In the genomic region with DNA sequence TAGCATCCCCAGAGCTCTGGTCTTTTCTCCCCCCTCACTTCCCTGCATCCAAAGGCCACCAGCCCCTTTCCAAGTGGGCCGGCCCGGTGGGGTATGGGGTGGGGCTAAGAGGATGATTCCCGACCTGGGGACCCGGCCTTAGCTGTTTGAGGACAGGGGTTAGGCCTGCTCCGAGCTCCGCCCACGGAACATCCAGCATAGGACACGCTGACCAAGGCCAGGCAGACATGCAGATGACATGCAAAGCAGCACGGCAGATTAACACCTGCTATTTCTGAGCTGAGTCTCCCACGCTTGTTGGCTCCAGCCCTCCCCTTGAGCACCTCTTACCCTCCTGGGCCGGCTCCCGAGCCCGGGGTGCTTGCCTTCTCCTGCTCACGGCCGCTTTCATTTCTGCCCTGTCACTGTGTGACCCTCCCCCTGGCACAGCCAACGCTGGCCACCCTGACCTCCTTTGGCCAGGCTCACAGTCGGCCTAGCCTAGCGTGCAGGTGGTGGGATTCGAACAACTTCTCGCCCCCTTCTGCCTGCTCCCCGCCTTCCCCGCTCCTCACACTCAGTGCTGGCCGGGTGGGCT, we compare ENCODE assay signal across 13 cellular contexts. TPM values are rescaled to one million over a fixed set of nuclear protein-coding genes. Genes with fewer than 3 reads are reported as not detected.
DNase-seq lines count a peak whose midpoint lies in the region; ATAC-seq and TF ChIP-seq lines count a peak whose summit lies in the region.
"Had no signal": no experiment of that assay in that cellular context is flagged by ENCODE, and none has a peak within 500 bp of the region (broad histone marks: within the 10 kb centered on the region; RNA-seq: fewer than 3 reads in every experiment).

No MANE protein-coding gene starts in this region.

- peak overlapping the region; percentile 29 for H3K4me2 ChIP-seq in Karpas-422 (ENCODE audit: low read depth, low read length, poor library complexity, severe bottlenecking)

- H3K9ac ChIP-seq in Karpas-422 (ENCODE audit: low read length), result no peak overlapping the region

- ATAC-seq in mucosa of descending colon (peak; percentile 13), thoracic aorta (ENCODE audit: insufficient number of reproducible peaks, low FRiP score, low read depth) (no peak), HG03175 (IDR thresholded peaks at IDR 0.05; ENCODE audit: unreplicated experiment) (no peak)
- ATAC-seq: activated CD8-positive, alpha-beta T cell treated with anti-CD3 and anti-CD28 coated beads, Interleukin-2, amount 10 ng/mL, durations not matched to agents 7 days and 5 days had no signal

- H3K4me3 ChIP-seq in Karpas-422 (ENCODE audit: low read length) (0 out of 2 replicates have a peak overlapping the region, but pooled peaks have one; percentile 19), mucosa of descending colon (no peak overlapping the region), thoracic aorta (no peak overlapping the region)
- H3K4me3 ChIP-seq: ovary, SJSA1 had no signal

- H3K27ac ChIP-seq in Karpas-422 (ENCODE audit: low read length) (no peak overlapping the region), thoracic aorta (peak overlapping the region; percentile 80 to 81)
- H3K27ac ChIP-seq: ovary, SJSA1 had no signal

- no peaks in the 10 kb centered on the region for H3K9me2 ChIP-seq in Karpas-422 (replicated peaks; ENCODE audit: insufficient read depth, low read length)

- H3K79me2 ChIP-seq in Karpas-422 (ENCODE audit: low read length), result no peaks in the 10 kb centered on the region

- H2AFZ ChIP-seq in Karpas-422 (ENCODE audit: low read length), result no peak overlapping the region

- in situ Hi-C loops in ACHN (cut with HindIII; ENCODE audit: low pct_ligation_motif_present, low pct_unique_long_range_greater_than_20kb, low sequenced_read_pairs), result no loop called here

- intact Hi-C loops in mucosa of descending colon (cut with DNase I, micrococcal nuclease), result no loop called here

- no peaks in the 10 kb centered on the region for H3K27me3 ChIP-seq in Karpas-422 (ENCODE audit: low read length)
- H3K27me3 ChIP-seq in thoracic aorta (replicated peaks; ENCODE audit: insufficient read depth), result no peaks in the 10 kb centered on the region
- H3K27me3 ChIP-seq: dorsolateral prefrontal cortex, ovary, SJSA1 had no signal

- no peaks in the 10 kb centered on the region for H4K20me1 ChIP-seq in Karpas-422 (ENCODE audit: insufficient read depth, low read depth, low read length)

- TF ChIP-seq CTCF in mucosa of descending colon (IDR thresholded peaks at IDR 0.05) (no peak), thoracic aorta (IDR thresholded peaks at IDR 0.05) (no peak)

- H3K4me1 ChIP-seq in Karpas-422 (ENCODE audit: low read length), result peaks cover 20% of the 10 kb centered on the region
- no peaks in the 10 kb centered on the region for H3K4me1 ChIP-seq in mucosa of descending colon (ENCODE audit: low read depth)
- peaks cover 3 to 15% of the 10 kb centered on the region in 2 donors for H3K4me1 ChIP-seq in thoracic aorta (ENCODE audit: control insufficient read depth in 1 of 2, low read depth in 2 of 2)
- H3K4me1 ChIP-seq: SJSA1 had no signal

- DNase-seq in Karpas-422, result peak; percentile 54
- peak; percentile 75 for DNase-seq in ecto neural progenitor cell (ENCODE audit: low spot score)
- DNase-seq in mucosa of descending colon, result peak in 1 of 3 donors; percentile 35
- no peak for DNase-seq in thoracic aorta (ENCODE audit: low spot score)
- no peak for DNase-seq in stimulated activated CD4-positive, alpha-beta T cell treated with anti-CD3 and anti-CD28 coated beads, Interleukin-15, amount 100 ng/mL, for 24 hours
- no peak for DNase-seq in ACHN
- DNase-seq: activated CD8-positive, alpha-beta T cell treated with anti-CD3 and anti-CD28 coated beads, Interleukin-2, amount 10 ng/mL, durations not matched to agents 7 days and 5 days; activated effector memory CD4-positive, alpha-beta T cell treated with Interleukin-2 at 50 U/mL for 16 hours; DMS79 treated with DMSO at 0.1 percent for 48 hours had no signal

- H3K36me3 ChIP-seq in Karpas-422 (ENCODE audit: insufficient read depth, low read length) (no peaks in the 10 kb centered on the region), mucosa of descending colon (ENCODE audit: low read depth) (no peaks in the 10 kb centered on the region), thoracic aorta (no peaks in the 10 kb centered on the region)
- H3K36me3 ChIP-seq: ovary had no signal

- no peaks in the 10 kb centered on the region for H3K9me3 ChIP-seq in Karpas-422 (ENCODE audit: low read length)
- H3K9me3 ChIP-seq in mucosa of descending colon, result no peaks in the 10 kb centered on the region
- H3K9me3 ChIP-seq in thoracic aorta, result no peaks in the 10 kb centered on the region
- H3K9me3 ChIP-seq: ovary, SJSA1 had no signal

RNA-seq across cellular contexts. Expression of a gene that starts 40.2 kb away (rescaled TPM):
- not detected in 2 replicates for total RNA-seq in Karpas-422 (2014; rRNA removed; shearing (Covaris generic); ENCODE audit: low replicate concordance)
- total RNA-seq in mucosa of descending colon (10 to 100 TPM in 1 of 3 donors, 1 to 10 TPM in 2; 4.6 to 11.3 (median 6.5) TPM), thoracic aorta (10 to 100 TPM; 42.5 to 62.6 TPM)

Comparison
In these comparisons a context has a peak if more than half of its experiments do, and no peak if none do; other contexts are left out.
1. DNase-seq: peak in Karpas-422 (single experiment) and ecto neural progenitor cell (single experiment); none in thoracic aorta (single experiment), stimulated activated CD4-positive, alpha-beta T cell treated with anti-CD3 and anti-CD28 coated beads, Interleukin-15, amount 100 ng/mL, for 24 hours (single experiment) and ACHN (single experiment).